In the genomic region with DNA sequence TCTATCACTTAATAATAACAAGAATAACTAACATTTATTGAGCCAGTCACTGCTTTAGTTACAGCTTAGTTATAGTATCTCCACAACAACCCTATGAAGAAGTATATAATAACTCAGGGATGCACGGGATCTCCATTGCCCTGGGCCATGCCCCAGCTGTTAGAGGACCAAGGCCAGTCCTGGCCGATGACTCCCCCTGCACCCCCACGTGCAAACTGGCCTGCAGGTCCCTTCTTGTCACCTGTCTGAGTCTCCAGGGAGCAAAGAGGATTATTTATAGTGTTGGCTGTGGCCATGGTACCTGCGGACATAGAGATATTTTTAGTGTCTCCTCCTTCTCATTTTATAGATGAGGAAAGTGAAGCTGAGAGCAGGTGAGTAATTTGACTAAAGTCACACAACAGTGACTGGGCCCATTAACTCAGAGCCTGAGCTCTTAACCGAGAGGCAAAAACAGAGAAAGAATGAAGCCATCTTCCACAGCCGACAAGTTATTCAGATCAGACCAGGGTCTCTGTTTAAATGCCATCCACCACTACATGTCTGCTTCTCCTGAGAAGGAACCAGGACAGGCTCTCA, we compare ENCODE assay signal across 25 cellular contexts.
A peak's percentile ranks its signal among the peaks of the same experiment; 100 is the strongest.
DNase-seq lines count a peak whose midpoint lies in the region; ATAC-seq, FAIRE-seq and TF ChIP-seq lines count a peak whose summit lies in the region.
"Had no signal": no experiment of that assay in that cellular context is flagged by ENCODE, and none has a peak within 500 bp of the region (broad histone marks: within the 10 kb centered on the region; RNA-seq: fewer than 3 reads in every experiment).

No MANE protein-coding gene starts in this region.

- no peak for TF ChIP-seq CTCF in right atrium auricular region (IDR thresholded peaks at IDR 0.05)
- TF ChIP-seq CTCF in Calu3 (IDR thresholded peaks at IDR 0.05; ENCODE audit: unreplicated experiment) = no peak

- H3K27me3 Mint-ChIP-seq in Calu3 (ENCODE audit: unreplicated experiment) = peaks cover 19% of the 10 kb centered on the region
- H3K27me3 Mint-ChIP-seq: activated naive CD8-positive, alpha-beta T cell had no signal

- H3K36me3 ChIP-seq in right atrium auricular region = no peaks in the 10 kb centered on the region
- H3K36me3 ChIP-seq: BE2C had no signal

- no peak for DNase-seq in left ventricle myocardium superior
- DNase-seq in right atrium auricular region (ENCODE audit: low spot score) = no peak
- no peak for DNase-seq in Calu3
- DNase-seq in DMS 273 (lab: John Stamatoyannopoulos, UW; ENCODE audit: unreplicated experiment) = no peak
- no peak for DNase-seq in HTR-8/SVneo (ENCODE audit: insufficient read length, low spot score)
- no peak for DNase-seq in HPDE6-E6E7 (ENCODE audit: extremely low spot score)
- DNase-seq: activated CD4-positive, alpha-beta T cell treated with anti-CD3 and anti-CD28 coated beads for 48 hours; BE2C; effector CD4-positive, alpha-beta T cell; EL; KBM-7; NCI-H1694; NCI-H82; occipital lobe; retina; stimulated activated CD8-positive, alpha-beta memory T cell treated with anti-CD3 and anti-CD28 coated beads, Interleukin-4, amount 100 ng/mL, for 48 hours had no signal

- CTCF ChIA-PET in Calu3 (lab: Charles Lee) = no interaction called here

- H3K27ac Mint-ChIP-seq in Calu3 (ENCODE audit: unreplicated experiment) = no peak overlapping the region
- H3K27ac Mint-ChIP-seq: activated naive CD8-positive, alpha-beta T cell; activated T-helper 17 cell treated with anti-CD3 and anti-CD28 coated beads, Interleukin-2, amount 50 U/mL, for 72 hours had no signal

- ATAC-seq in left ventricle myocardium superior (peak; percentile 30), HG02759 (IDR thresholded peaks at IDR 0.05; ENCODE audit: unreplicated experiment) (peak; percentile 73), HG03469 (IDR thresholded peaks at IDR 0.05; ENCODE audit: unreplicated experiment) (peak; percentile 57)
- ATAC-seq: activated T-helper 17 cell treated with anti-CD3 and anti-CD28 coated beads, Interleukin-2, amount 50 U/mL, for 72 hours; Panc1 had no signal

- intact Hi-C loops in left ventricle myocardium superior (cut with micrococcal nuclease) (no loop called here), Calu3 (cut with micrococcal nuclease; ENCODE audit: unreplicated experiment) (no loop called here)

- no peaks in the 10 kb centered on the region for H3K4me1 Mint-ChIP-seq in Calu3 (ENCODE audit: low read depth, unreplicated experiment)
- H3K4me1 Mint-ChIP-seq: activated T-helper 17 cell treated with anti-CD3 and anti-CD28 coated beads, Interleukin-2, amount 50 U/mL, for 72 hours had no signal

- no peak overlapping the region for H3K4me3 ChIP-seq in right atrium auricular region

- BruUV-seq in Calu3 (replicated peaks; lab: Mats Ljungman, UMichigan) = no TSS peak

- FAIRE-seq in HTR-8/SVneo (lab: Jason Lieb, UNC) = no peak
- FAIRE-seq: A204.1, frontal cortex, GM18507, keratinocyte had no signal

- H3K4me3 Mint-ChIP-seq in Calu3 (ENCODE audit: low read depth, unreplicated experiment) = no peak overlapping the region
- H3K4me3 Mint-ChIP-seq: activated naive CD8-positive, alpha-beta T cell; activated T-helper 17 cell treated with anti-CD3 and anti-CD28 coated beads, Interleukin-2, amount 50 U/mL, for 72 hours had no signal

- no peak overlapping the region for H3K27ac ChIP-seq in right atrium auricular region

- no peaks in the 10 kb centered on the region for H3K27me3 ChIP-seq in right atrium auricular region
- H3K27me3 ChIP-seq: BE2C had no signal

- no peaks in the 10 kb centered on the region for H3K9me3 ChIP-seq in right atrium auricular region
- H3K9me3 ChIP-seq: BE2C had no signal

- H3K4me1 ChIP-seq in right atrium auricular region = no peaks in the 10 kb centered on the region
- H3K4me1 ChIP-seq: BE2C had no signal

- H3K9me3 Mint-ChIP-seq in Calu3 (ENCODE audit: low read depth, unreplicated experiment) = no peaks in the 10 kb centered on the region
- H3K9me3 Mint-ChIP-seq: activated T-helper 17 cell treated with anti-CD3 and anti-CD28 coated beads, Interleukin-2, amount 50 U/mL, for 72 hours had no signal

- H3K36me3 Mint-ChIP-seq in Calu3 (ENCODE audit: insufficient read depth, unreplicated experiment) = no peaks in the 10 kb centered on the region
- H3K36me3 Mint-ChIP-seq: activated naive CD8-positive, alpha-beta T cell had no signal
